Comparison of ENCODE assay signal across 17 cellular contexts in genomic region chr3:55802816-55803215, GRCh38.
DNase-seq lines count a peak whose midpoint lies in the region; ATAC-seq, FAIRE-seq and TF ChIP-seq lines count a peak whose summit lies in the region.
"Had no signal": no experiment of that assay in that cellular context is flagged by ENCODE, and none has a peak within 500 bp of the region (broad histone marks: within the 10 kb centered on the region; RNA-seq: fewer than 3 reads in every experiment).

No MANE protein-coding gene starts in this region.

- TF ChIP-seq POLR2A in endothelial cell of umbilical vein (IDR thresholded peaks at IDR 0.05; ENCODE audit: low read depth, low read length) (no peak), spleen (IDR thresholded peaks at IDR 0.05) (no peak)

- H3K9me1 ChIP-seq in endothelial cell of umbilical vein (replicated peaks; ENCODE audit: control insufficient read depth, extremely low read depth, insufficient read depth, low read length) = no peaks in the 10 kb centered on the region

- no peak overlapping the region for H3K23ac ChIP-seq in mesenchymal stem cell (ENCODE audit: low read length in 2 of 2)

- H3K27ac ChIP-seq in SJSA1 = peak overlapping the region; percentile 45
- H3K27ac ChIP-seq in endothelial cell of umbilical vein (ENCODE audit: insufficient read depth, low read depth, low read length) = no peak overlapping the region
- H3K27ac ChIP-seq in mesenchymal stem cell (ENCODE audit: low read length, poor library complexity, severe bottlenecking) = no peak overlapping the region
- H3K27ac ChIP-seq in spleen = peak overlapping the region in 7 of 8 donors; percentile 10 to 68 (median 34)

- H3K9ac ChIP-seq in endothelial cell of umbilical vein (replicated peaks; ENCODE audit: extremely low read depth, insufficient read depth, low read length) (no peak overlapping the region), mesenchymal stem cell (ENCODE audit: low read length) (no peak overlapping the region)

- H2BK12ac ChIP-seq in mesenchymal stem cell (ENCODE audit: low read length in 2 of 2) = peak overlapping the region; percentile 42 to 67

- no peaks in the 10 kb centered on the region for H3K36me3 Mint-ChIP-seq in stimulated activated memory B cell treated with anti-CD40 and anti-IgM and Interleukin-4, amounts not matched to agents 10 μg/mL and 1 μg/mL and 100 μg/mL, for 72 hours
- H3K36me3 Mint-ChIP-seq: CD4-positive, alpha-beta memory T cell had no signal

- no peaks in the 10 kb centered on the region for H3K27me3 Mint-ChIP-seq in stimulated activated memory B cell treated with anti-CD40 and anti-IgM and Interleukin-4, amounts not matched to agents 10 μg/mL and 1 μg/mL and 100 μg/mL, for 72 hours
- H3K27me3 Mint-ChIP-seq: CD4-positive, alpha-beta memory T cell had no signal

- no peak for ATAC-seq in stimulated activated memory B cell treated with anti-CD40 and anti-IgM and Interleukin-4, amounts not matched to agents 10 μg/mL and 1 μg/mL and 100 μg/mL, for 72 hours
- ATAC-seq: GM23338, HCT116 had no signal

- H2BK15ac ChIP-seq in mesenchymal stem cell (ENCODE audit: low read depth, poor library complexity, severe bottlenecking) = no peak overlapping the region

- H3K9me3 ChIP-seq in SJSA1 (replicated peaks) (peaks cover 4% of the 10 kb centered on the region), endothelial cell of umbilical vein (replicated peaks; ENCODE audit: control insufficient read depth, insufficient read depth, low read length) (no peaks in the 10 kb centered on the region), mesenchymal stem cell (ENCODE audit: control insufficient read depth, low read length) (no peaks in the 10 kb centered on the region), spleen (peaks cover 0 to 5% (median 0%) of the 10 kb centered on the region in 8 donors)

- no peak overlapping the region for H3K4ac ChIP-seq in mesenchymal stem cell (ENCODE audit: low read depth in 1 of 2, low read length in 2 of 2)

- H3K18ac ChIP-seq in mesenchymal stem cell (ENCODE audit: low read depth in 1 of 2, low read length in 2 of 2) = peak overlapping the region in 1 of 2 experiments; percentile 67

- no peak overlapping the region for H3K4me3 Mint-ChIP-seq in stimulated activated memory B cell treated with anti-CD40 and anti-IgM and Interleukin-4, amounts not matched to agents 10 μg/mL and 1 μg/mL and 100 μg/mL, for 72 hours
- H3K4me3 Mint-ChIP-seq: CD4-positive, alpha-beta memory T cell; GM23338; H9 had no signal

- CTCF ChIA-PET in endothelial cell of umbilical vein (lab: Charles Lee) = no interaction called here

- no peak overlapping the region for H3K14ac ChIP-seq in mesenchymal stem cell (ENCODE audit: low read length in 2 of 2)

- no TSS peak for BruUV-seq in endothelial cell of umbilical vein (replicated peaks; lab: Mats Ljungman, UMichigan)

- H2AFZ ChIP-seq in endothelial cell of umbilical vein (ENCODE audit: low read depth, low read length) (no peak overlapping the region), mesenchymal stem cell (ENCODE audit: low read depth, low read length) (no peak overlapping the region)
- H2AFZ ChIP-seq: GM23338 had no signal

- no peak for DNase-seq in SJSA1 (ENCODE audit: low read depth in 1 of 2, low spot score in 2 of 2)
- no peak for DNase-seq in endothelial cell of umbilical vein (ENCODE audit: low read depth, low spot score)
- no peak for DNase-seq in mesenchymal stem cell
- DNase-seq in spleen = no peak
- no peak for DNase-seq in islet precursor cell
- DNase-seq: C1 segment of cervical spinal cord; Calu3; CD4-positive, alpha-beta memory T cell; COR-L47; DMS79; GF-D8; H9 had no signal

- TF ChIP-seq CTCF in endothelial cell of umbilical vein (IDR thresholded peaks at IDR 0.05; ENCODE audit: extremely low read depth in 1 of 2, insufficient read depth in 1 of 2, low read depth in 1 of 2, low read length in 2 of 2) = no peak
- no peak for TF ChIP-seq CTCF in spleen (IDR thresholded peaks at IDR 0.05 in 8 of 11, conservative IDR thresholded peaks at IDR 0.05 in 3 of 11)

- H3K4me1 Mint-ChIP-seq in stimulated activated memory B cell treated with anti-CD40 and anti-IgM and Interleukin-4, amounts not matched to agents 10 μg/mL and 1 μg/mL and 100 μg/mL, for 72 hours = no peaks in the 10 kb centered on the region
- H3K4me1 Mint-ChIP-seq: CD4-positive, alpha-beta memory T cell had no signal

- 95% methylated on average over 4 of the region's 4 CpGs for WGBS in mesenchymal stem cell
- WGBS in spleen, 5 donors = 66 to 79% (median 77%) methylated on average over 4 of the region's 4 CpGs

- POLR2A ChIA-PET in endothelial cell of umbilical vein (lab: Charles Lee) = no interaction called here

- H2BK5ac ChIP-seq in mesenchymal stem cell (ENCODE audit: low read depth, low read length, poor library complexity, severe bottlenecking) = no peak overlapping the region

- dilution Hi-C loops in endothelial cell of umbilical vein (cut with MboI; ENCODE audit: extremely low pct_ligation_motif_present, low sequenced_read_pairs) = no loop called here

- H3K9me3 Mint-ChIP-seq in stimulated activated memory B cell treated with anti-CD40 and anti-IgM and Interleukin-4, amounts not matched to agents 10 μg/mL and 1 μg/mL and 100 μg/mL, for 72 hours = peaks cover 2% of the 10 kb centered on the region
- H3K9me3 Mint-ChIP-seq: GM23338, H9 had no signal

- FAIRE-seq in endothelial cell of umbilical vein (lab: Jason Lieb, UNC) = peak; percentile 21
- FAIRE-seq: GM12891, GM18507 had no signal

- H3K4me3 ChIP-seq in SJSA1 (no peak overlapping the region), endothelial cell of umbilical vein (replicated peaks in 1 of 3; ENCODE audit: insufficient read depth in 1 of 3, low read depth in 1 of 3, low read length in 3 of 3) (no peak overlapping the region), mesenchymal stem cell (ENCODE audit: insufficient read depth in 1 of 2, low read depth in 1 of 2, low read length in 2 of 2) (no peak overlapping the region), spleen (no peak overlapping the region)
- H3K4me3 ChIP-seq: GM23338 had no signal

- H3K79me2 ChIP-seq in endothelial cell of umbilical vein (ENCODE audit: control insufficient read depth, insufficient read depth, low read length) = no peaks in the 10 kb centered on the region

- H2AK5ac ChIP-seq in mesenchymal stem cell (ENCODE audit: low read length, severe bottlenecking) = no peak overlapping the region

- H3K27me3 ChIP-seq in SJSA1 (replicated peaks) (no peaks in the 10 kb centered on the region), endothelial cell of umbilical vein (ENCODE audit: control insufficient read depth in 2 of 2, insufficient read depth in 2 of 2, low read length in 2 of 2) (no peaks in the 10 kb centered on the region), mesenchymal stem cell (ENCODE audit: control insufficient read depth in 1 of 2, insufficient read depth in 1 of 2, low read length in 2 of 2) (no peaks in the 10 kb centered on the region), spleen (replicated peaks in 1 of 7) (no peaks in the 10 kb centered on the region)

- H3K79me1 ChIP-seq in mesenchymal stem cell (replicated peaks; ENCODE audit: low read length, poor library complexity, severe bottlenecking) = no peaks in the 10 kb centered on the region

- no peak overlapping the region for H4K91ac ChIP-seq in mesenchymal stem cell (ENCODE audit: low read length)

- H3K27ac Mint-ChIP-seq in stimulated activated memory B cell treated with anti-CD40 and anti-IgM and Interleukin-4, amounts not matched to agents 10 μg/mL and 1 μg/mL and 100 μg/mL, for 72 hours = no peak overlapping the region
- H3K27ac Mint-ChIP-seq: CD4-positive, alpha-beta memory T cell; GM23338; H9 had no signal

- peaks cover 29% of the 10 kb centered on the region for H3K4me1 ChIP-seq in SJSA1 (replicated peaks)
- no peaks in the 10 kb centered on the region for H3K4me1 ChIP-seq in endothelial cell of umbilical vein (ENCODE audit: control insufficient read depth, extremely low read depth, insufficient read depth, low read length)
- no peaks in the 10 kb centered on the region for H3K4me1 ChIP-seq in mesenchymal stem cell (ENCODE audit: control insufficient read depth, insufficient read depth, low read depth, low read length)
- H3K4me1 ChIP-seq in spleen = no peaks in the 10 kb centered on the region

- H3K4me2 ChIP-seq in endothelial cell of umbilical vein (ENCODE audit: insufficient read depth, low read length) (no peak overlapping the region), mesenchymal stem cell (ENCODE audit: low read length, poor library complexity, severe bottlenecking) (no peak overlapping the region)
- H3K4me2 ChIP-seq: GM23338 had no signal

- intact Hi-C loops in endothelial cell of umbilical vein (cut with micrococcal nuclease) (no loop called here), spleen (cut with DNase I; ENCODE audit: low total_unique reads) (no loop called here)

- H2BK120ac ChIP-seq in mesenchymal stem cell (ENCODE audit: low read depth, low read length) = no peak overlapping the region

- no peaks in the 10 kb centered on the region for H4K20me1 ChIP-seq in endothelial cell of umbilical vein (replicated peaks; ENCODE audit: control insufficient read depth, extremely low read depth, insufficient read depth, low read length)

- H3K36me3 ChIP-seq in SJSA1 (no peaks in the 10 kb centered on the region), endothelial cell of umbilical vein (ENCODE audit: control insufficient read depth in 2 of 2, extremely low read depth in 1 of 2, insufficient read depth in 2 of 2, low read length in 2 of 2) (no peaks in the 10 kb centered on the region), mesenchymal stem cell (ENCODE audit: control insufficient read depth in 1 of 2, insufficient read depth in 2 of 2, low read depth in 1 of 2, low read length in 2 of 2) (no peaks in the 10 kb centered on the region), spleen (no peaks in the 10 kb centered on the region)

- no peak overlapping the region for H4K8ac ChIP-seq in mesenchymal stem cell (ENCODE audit: low read length)

TF ChIP-seq in endothelial cell of umbilical vein, 7 proteins besides CTCF, POLR2A, EP300 and RAD21:
- TF ChIP-seq GATA2 (IDR thresholded peaks at IDR 0.05; ENCODE audit: insufficient read depth, insufficient read length, low read depth, low read length) (no peak), EZH2 (IDR thresholded peaks at IDR 0.05; ENCODE audit: borderline replicate concordance, low read depth, low read length, severe bottlenecking) (no peak), JUN (IDR thresholded peaks at IDR 0.05; ENCODE audit: borderline replicate concordance, insufficient read depth, insufficient read length, low read depth) (no peak), POLR2AphosphoS5 (IDR thresholded peaks at IDR 0.05; ENCODE audit: insufficient read depth, low read depth, low read length) (no peak), FOS (IDR thresholded peaks at IDR 0.05; ENCODE audit: borderline replicate concordance, insufficient read depth, low read length) (no peak), MYC (IDR thresholded peaks at IDR 0.05; ENCODE audit: low read depth, low read length) (no peak)
- TF ChIP-seq, protein P1, sequence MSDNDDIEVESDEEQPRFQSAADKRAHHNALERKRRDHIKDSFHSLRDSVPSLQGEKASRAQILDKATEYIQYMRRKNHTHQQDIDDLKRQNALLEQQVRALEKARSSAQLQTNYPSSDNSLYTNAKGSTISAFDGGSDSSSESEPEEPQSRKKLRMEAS (IDR thresholded peaks at IDR 0.05; ENCODE audit: insufficient read depth, insufficient read length) = no peak
TF ChIP-seq in endothelial cell of umbilical vein: peak in this region for 0.

Comparison
In these comparisons a context has a peak if more than half of its experiments do, and no peak if none do; other contexts are left out.
1. H3K27ac ChIP-seq: peak in SJSA1 (single experiment) and spleen (7 of 8); none in endothelial cell of umbilical vein (single experiment) and mesenchymal stem cell (single experiment).